In the genomic region with DNA sequence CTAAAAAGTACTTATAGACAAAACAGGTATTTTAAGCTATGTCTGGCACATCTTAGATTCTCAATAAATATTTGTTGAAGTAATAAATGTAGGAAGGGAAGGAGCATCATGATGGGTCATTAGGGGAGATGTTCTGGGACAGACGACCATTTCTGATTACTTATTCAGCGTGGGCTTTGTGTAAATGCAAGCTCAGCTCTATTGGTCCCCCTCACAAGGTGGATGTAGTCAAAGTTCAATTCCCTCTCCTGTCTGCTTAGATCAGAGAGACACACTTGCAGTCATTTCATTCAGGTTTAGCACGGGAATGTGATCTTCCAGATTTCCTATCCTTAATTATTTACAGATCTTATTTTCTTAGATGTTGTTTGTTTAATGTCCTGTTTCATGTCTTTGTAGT, we compare ENCODE assay signal across 2 cellular contexts.
TF ChIP-seq lines count a peak whose summit lies in the region.

No MANE protein-coding gene starts in this region.

TF ChIP-seq in HepG2, 621 proteins besides CTCF, POLR2A, EP300 and RAD21:
- peak; percentile 82 for TF ChIP-seq MAFF (IDR thresholded peaks at IDR 0.05; ENCODE audit: low read depth, low read length)
- no peak for TF ChIP-seq SYNCRIP (IDR thresholded peaks at IDR 0.05; ENCODE audit: insufficient read depth, low read depth, low read length)
- no peak for TF ChIP-seq ZNF136 (CRISPR knock-in tag; IDR thresholded peaks at IDR 0.05; ENCODE audit: low read depth)
- TF ChIP-seq MAFK (conservative IDR thresholded peaks at IDR 0.05 in 1 of 2, IDR thresholded peaks at IDR 0.05 in 1 of 2; ENCODE audit: low read length in 2 of 2), result peak in 1 of 2 experiments; percentile 81; a peak in 3 of 4 replicates
TF ChIP-seq in HepG2: peak in this region for 2.

TF ChIP-seq in IMR-90, 13 proteins besides CTCF, POLR2A, EP300 and RAD21:
- TF ChIP-seq, protein P1, sequence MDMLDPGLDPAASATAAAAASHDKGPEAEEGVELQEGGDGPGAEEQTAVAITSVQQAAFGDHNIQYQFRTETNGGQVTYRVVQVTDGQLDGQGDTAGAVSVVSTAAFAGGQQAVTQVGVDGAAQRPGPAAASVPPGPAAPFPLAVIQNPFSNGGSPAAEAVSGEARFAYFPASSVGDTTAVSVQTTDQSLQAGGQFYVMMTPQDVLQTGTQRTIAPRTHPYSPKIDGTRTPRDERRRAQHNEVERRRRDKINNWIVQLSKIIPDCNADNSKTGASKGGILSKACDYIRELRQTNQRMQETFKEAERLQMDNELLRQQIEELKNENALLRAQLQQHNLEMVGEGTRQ (IDR thresholded peaks at IDR 0.05; ENCODE audit: low read depth, low read length), result no peak
- TF ChIP-seq CHD1 (IDR thresholded peaks at IDR 0.05; ENCODE audit: low read depth, low read length) (no peak), RFX5 (IDR thresholded peaks at IDR 0.05; ENCODE audit: low read depth, low read length) (no peak), CEBPB (IDR thresholded peaks at IDR 0.05; ENCODE audit: low read depth, low read length) (no peak), MXI1 (IDR thresholded peaks at IDR 0.05; ENCODE audit: borderline replicate concordance, low read depth, low read length) (no peak), MAFK (IDR thresholded peaks at IDR 0.05; ENCODE audit: low read depth, low read length) (peak; percentile 50; the same call in 1 of the 2 replicates), MAZ (IDR thresholded peaks at IDR 0.05; ENCODE audit: borderline replicate concordance, low read depth, low read length) (no peak)
- TF ChIP-seq, protein P2, sequence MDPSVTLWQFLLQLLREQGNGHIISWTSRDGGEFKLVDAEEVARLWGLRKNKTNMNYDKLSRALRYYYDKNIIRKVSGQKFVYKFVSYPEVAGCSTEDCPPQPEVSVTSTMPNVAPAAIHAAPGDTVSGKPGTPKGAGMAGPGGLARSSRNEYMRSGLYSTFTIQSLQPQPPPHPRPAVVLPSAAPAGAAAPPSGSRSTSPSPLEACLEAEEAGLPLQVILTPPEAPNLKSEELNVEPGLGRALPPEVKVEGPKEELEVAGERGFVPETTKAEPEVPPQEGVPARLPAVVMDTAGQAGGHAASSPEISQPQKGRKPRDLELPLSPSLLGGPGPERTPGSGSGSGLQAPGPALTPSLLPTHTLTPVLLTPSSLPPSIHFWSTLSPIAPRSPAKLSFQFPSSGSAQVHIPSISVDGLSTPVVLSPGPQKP (IDR thresholded peaks at IDR 0.05; ENCODE audit: borderline replicate concordance, low read depth, low read length), result no peak
